In the genomic region with DNA sequence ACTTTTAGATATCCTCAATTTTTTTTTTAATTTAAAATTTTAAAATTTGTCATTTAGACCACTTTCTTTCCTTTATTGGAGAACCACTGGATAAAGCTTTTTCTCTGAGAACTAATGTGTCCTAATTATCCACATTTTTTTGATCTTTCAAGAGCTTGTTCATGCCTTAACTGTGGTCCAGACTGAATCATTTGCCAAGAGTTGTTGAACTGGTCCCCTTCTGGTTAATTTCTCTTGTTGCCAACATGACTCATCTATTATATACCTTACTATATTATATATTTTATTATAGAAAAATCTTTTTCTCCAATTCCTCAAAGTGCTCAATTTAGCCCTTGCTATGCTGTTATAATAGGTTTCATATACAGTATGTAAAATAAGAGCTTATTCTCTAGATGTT, we compare ENCODE assay signal across 13 cellular contexts. TPM values are rescaled to one million over a fixed set of nuclear protein-coding genes. Genes with fewer than 3 reads are reported as not detected.
DNase-seq lines count a peak whose midpoint lies in the region; ATAC-seq, FAIRE-seq and TF ChIP-seq lines count a peak whose summit lies in the region.
"Had no signal": no experiment of that assay in that cellular context is flagged by ENCODE, and none has a peak within 500 bp of the region (broad histone marks: within the 10 kb centered on the region; RNA-seq: fewer than 3 reads in every experiment).

No MANE protein-coding gene starts in this region.

- H2AFZ ChIP-seq in GM23248 (no peak overlapping the region), OCI-LY3 (ENCODE audit: low read depth, low read length) (no peak overlapping the region)

- H4K20me1 ChIP-seq in GM23248 (ENCODE audit: insufficient read depth) (no peaks in the 10 kb centered on the region), OCI-LY3 (ENCODE audit: insufficient read depth, low read length) (no peaks in the 10 kb centered on the region)
- H4K20me1 ChIP-seq: BLaER1 had no signal

- peaks cover 16% of the 10 kb centered on the region for H3F3A ChIP-seq in GM23248 (ENCODE audit: insufficient read depth)

- H3K9me3 ChIP-seq in GM23248 (ENCODE audit: low read depth) (no peaks in the 10 kb centered on the region), OCI-LY3 (ENCODE audit: insufficient read depth, low read length) (no peaks in the 10 kb centered on the region), psoas muscle (no peaks in the 10 kb centered on the region)
- H3K9me3 ChIP-seq: BLaER1, SJCRH30 had no signal

- DNase-seq in GM23248 (no peak), bronchial epithelial cell (ENCODE audit: low read depth) (peak; percentile 81), retinal pigment epithelial cell (ENCODE audit: low read depth) (peak; percentile 38), psoas muscle (no peak), left cardiac atrium (no peak)
- DNase-seq: HCEC 1CT, NCI-H1694, NCI-H774, SJCRH30, T-cell had no signal

- no peaks in the 10 kb centered on the region for H3K9me2 ChIP-seq in GM23248 (ENCODE audit: insufficient read depth)

- H3K27me3 ChIP-seq in GM23248 (replicated peaks; ENCODE audit: insufficient read depth) (no peaks in the 10 kb centered on the region), OCI-LY3 (ENCODE audit: low read depth, low read length) (no peaks in the 10 kb centered on the region), bronchial epithelial cell (ENCODE audit: control insufficient read depth, insufficient read depth, low read length) (no peaks in the 10 kb centered on the region), psoas muscle (ENCODE audit: insufficient read depth in 3 of 3, low read length in 2 of 3) (no peaks in the 10 kb centered on the region)
- H3K27me3 ChIP-seq: BLaER1, SJCRH30 had no signal

- H3K4me1 ChIP-seq in GM23248 (ENCODE audit: insufficient read depth) = peaks cover 15% of the 10 kb centered on the region
- peaks cover 13% of the 10 kb centered on the region for H3K4me1 ChIP-seq in OCI-LY3 (ENCODE audit: low read length)
- no peaks in the 10 kb centered on the region for H3K4me1 ChIP-seq in psoas muscle
- H3K4me1 ChIP-seq: SJCRH30 had no signal

- no peak overlapping the region for H3K27ac ChIP-seq in GM23248
- no peak overlapping the region for H3K27ac ChIP-seq in OCI-LY3 (ENCODE audit: low read length)
- no peak overlapping the region for H3K27ac ChIP-seq in psoas muscle
- H3K27ac ChIP-seq: BLaER1, SJCRH30 had no signal

- no peak overlapping the region for H3K9ac ChIP-seq in GM23248
- H3K9ac ChIP-seq in OCI-LY3 (ENCODE audit: low read length) = no peak overlapping the region
- H3K9ac ChIP-seq: BLaER1 had no signal

- no peaks in the 10 kb centered on the region for H3K36me3 ChIP-seq in GM23248 (ENCODE audit: low read depth)
- no peaks in the 10 kb centered on the region for H3K36me3 ChIP-seq in OCI-LY3 (replicated peaks; ENCODE audit: low read depth, low read length)
- H3K36me3 ChIP-seq in bronchial epithelial cell (ENCODE audit: control insufficient read depth, insufficient read depth, low read length) = no peaks in the 10 kb centered on the region
- no peaks in the 10 kb centered on the region for H3K36me3 ChIP-seq in psoas muscle (ENCODE audit: insufficient read depth in 1 of 2, low read depth in 1 of 2)
- H3K36me3 ChIP-seq: BLaER1 had no signal

- intact Hi-C loops in psoas muscle (cut with DNase I) = no loop called here
- intact Hi-C loops in left cardiac atrium (cut with DNase I) = no loop called here

- TF ChIP-seq CTCF in OCI-LY3 (IDR thresholded peaks at IDR 0.05; ENCODE audit: low read depth, low read length) (no peak), bronchial epithelial cell (IDR thresholded peaks at IDR 0.05; ENCODE audit: insufficient read depth, low read length, severe bottlenecking) (no peak), retinal pigment epithelial cell (conservative IDR thresholded peaks at IDR 0.05; ENCODE audit: low read depth, low read length) (no peak), psoas muscle (IDR thresholded peaks at IDR 0.05) (no peak)

- in situ Hi-C loops in GM23248 (cut with MboI) = no loop called here

- H3K4me2 ChIP-seq in GM23248 (ENCODE audit: unreplicated experiment) (peak overlapping the region; percentile 1), OCI-LY3 (ENCODE audit: low read length) (peak overlapping the region; percentile 75; the same call in 1 of the 2 replicates)
- H3K4me2 ChIP-seq: BLaER1 had no signal

- H3K4me3 ChIP-seq in GM23248 = no peak overlapping the region
- no peak overlapping the region for H3K4me3 ChIP-seq in OCI-LY3 (ENCODE audit: low read length)
- H3K4me3 ChIP-seq in bronchial epithelial cell (ENCODE audit: low read depth, low read length) = no peak overlapping the region
- H3K4me3 ChIP-seq in retinal pigment epithelial cell (ENCODE audit: low read length) = no peak overlapping the region
- no peak overlapping the region for H3K4me3 ChIP-seq in psoas muscle
- H3K4me3 ChIP-seq: BLaER1, SJCRH30 had no signal

- ATAC-seq in GM21367 (IDR thresholded peaks at IDR 0.05; ENCODE audit: unreplicated experiment) = no peak
- ATAC-seq in psoas muscle = no peak
- ATAC-seq in left cardiac atrium = no peak
- ATAC-seq: T-cell had no signal

- FAIRE-seq in bronchial epithelial cell (lab: Jason Lieb, UNC) = no peak

- H3K79me2 ChIP-seq in GM23248 (ENCODE audit: insufficient read depth) = no peaks in the 10 kb centered on the region
- H3K79me2 ChIP-seq in OCI-LY3 (ENCODE audit: low read length) = no peaks in the 10 kb centered on the region

RNA-seq across cellular contexts. Expression of gene TMEM87B, which starts 53.1 kb away (rescaled TPM):
- 42.4 and 46.9 TPM in 2 replicates for total RNA-seq in GM23248 (2014; rRNA removed; shearing (Covaris generic))
- polyA plus RNA-seq in GM23248 (2016; fragmentation: Nextera tagmentation; extraction: Ambion mirVana) = 27.8 and 32.1 TPM in 2 replicates
- total RNA-seq in bronchial epithelial cell = 31.4 and 37.1 TPM in 2 replicates
- 1 to 10 TPM; 3.0 to 6.0 (median 3.9) TPM for total RNA-seq in psoas muscle
- polyA plus RNA-seq in psoas muscle = 1 to 10 TPM; 1.7 to 3.2 (median 3.1) TPM
- total RNA-seq in left cardiac atrium = 10 to 100 TPM in 1 of 2 donors, 1 to 10 TPM in 1; 8.1 to 14.7 TPM

Comparison
In these comparisons a context has a peak if more than half of its experiments do, and no peak if none do; other contexts are left out.
1. DNase-seq: peak in bronchial epithelial cell (single experiment) and retinal pigment epithelial cell (single experiment); none in GM23248 (single experiment), psoas muscle (0 of 2) and left cardiac atrium (single experiment).